Comparison of ENCODE assay signal across 18 cellular contexts in genomic region chr11:8368194-8368593, GRCh38.
A peak's percentile ranks its signal among the peaks of the same experiment; 100 is the strongest.
DNase-seq lines count a peak whose midpoint lies in the region; ATAC-seq, FAIRE-seq and TF ChIP-seq lines count a peak whose summit lies in the region.
"Had no signal": no experiment of that assay in that cellular context is flagged by ENCODE, and none has a peak within 500 bp of the region (broad histone marks: within the 10 kb centered on the region; RNA-seq: fewer than 3 reads in every experiment).

No MANE protein-coding gene starts in this region.

- no peak for TF ChIP-seq POLR2A in sigmoid colon (IDR thresholded peaks at IDR 0.05)
- TF ChIP-seq POLR2A in GM12891 (IDR thresholded peaks at IDR 0.05; ENCODE audit: low read depth, low read length) = no peak

- H3K9me3 ChIP-seq in SJCRH30 (replicated peaks) = no peaks in the 10 kb centered on the region
- no peaks in the 10 kb centered on the region for H3K9me3 ChIP-seq in sigmoid colon
- H3K9me3 ChIP-seq: BE2C, Caco-2 had no signal

- DNase-seq in activated effector memory CD4-positive, alpha-beta T cell treated with anti-CD3 and anti-CD28 coated beads, Interleukin-2, amount 50 U/mL, for 16 hours = peak; percentile 45
- DNase-seq in activated effector memory CD4-positive, alpha-beta T cell treated with Interleukin-2 at 50 U/mL for 16 hours = no peak
- DNase-seq in SJCRH30 (no peak), sigmoid colon (peak; percentile 24), GM12891 (ENCODE audit: insufficient read length, low spot score) (no peak)
- DNase-seq: 8988T; BE2C; C1 segment of cervical spinal cord; Caco-2; CD4-positive, CD25-positive, alpha-beta regulatory T cell; DMS153; DMS79; GDM1; HCEC 1CT had no signal

- no peak overlapping the region for H3K4me3 ChIP-seq in SJCRH30
- no peak overlapping the region for H3K4me3 ChIP-seq in sigmoid colon
- H3K4me3 ChIP-seq: GM23338 had no signal

- H3K36me3 ChIP-seq in SJCRH30 (no peaks in the 10 kb centered on the region), sigmoid colon (no peaks in the 10 kb centered on the region)
- H3K36me3 ChIP-seq: BE2C had no signal

- TF ChIP-seq CTCF in sigmoid colon (IDR thresholded peaks at IDR 0.05) = no peak

- WGBS in sigmoid colon, 2 donors = 80 to 82% methylated on average over 7 of the region's 7 CpGs

- no peak for TF ChIP-seq EP300 in sigmoid colon (IDR thresholded peaks at IDR 0.05)

- 0 out of 2 replicates have a peak overlapping the region, but pooled peaks have one; percentile 4 for H3K27ac ChIP-seq in SJCRH30
- H3K27ac ChIP-seq in sigmoid colon = no peak overlapping the region

- H3K27me3 ChIP-seq in SJCRH30 (no peaks in the 10 kb centered on the region), sigmoid colon (no peaks in the 10 kb centered on the region)
- H3K27me3 ChIP-seq: BE2C had no signal

- FAIRE-seq in GM12891 (lab: Jason Lieb, UNC) = no peak
- FAIRE-seq: H54 had no signal

- ATAC-seq in HG02623 (IDR thresholded peaks at IDR 0.05; ENCODE audit: unreplicated experiment) (no peak), HG02884 (IDR thresholded peaks at IDR 0.05; ENCODE audit: unreplicated experiment) (no peak)
- ATAC-seq: GM23338 had no signal

- intact Hi-C loops in sigmoid colon (cut with DNase I) = no loop called here

- H3K4me1 ChIP-seq in SJCRH30 (peaks cover 6% of the 10 kb centered on the region; the same call in 1 of the 2 replicates), sigmoid colon (no peaks in the 10 kb centered on the region)
- H3K4me1 ChIP-seq: BE2C, Caco-2 had no signal

TF ChIP-seq in GM12891, 5 proteins besides CTCF, POLR2A, EP300 and RAD21:
- no peak for TF ChIP-seq POLR2AphosphoS5 (IDR thresholded peaks at IDR 0.05; ENCODE audit: low read depth, low read length)
- TF ChIP-seq PAX5 (IDR thresholded peaks at IDR 0.05; ENCODE audit: insufficient read depth, low read length, severe bottlenecking) = no peak
- TF ChIP-seq SPI1 (IDR thresholded peaks at IDR 0.05; ENCODE audit: low read depth, low read length) = no peak
- TF ChIP-seq TAF1 (IDR thresholded peaks at IDR 0.05; ENCODE audit: low read depth, low read length) = no peak
- TF ChIP-seq POU2F2 (IDR thresholded peaks at IDR 0.05; ENCODE audit: low read depth, low read length) = no peak

Comparison
In these comparisons a context has a peak if more than half of its experiments do, and no peak if none do; other contexts are left out.
1. DNase-seq: peak in activated effector memory CD4-positive, alpha-beta T cell treated with anti-CD3 and anti-CD28 coated beads, Interleukin-2, amount 50 U/mL, for 16 hours (single experiment) and sigmoid colon (single experiment); none in activated effector memory CD4-positive, alpha-beta T cell treated with Interleukin-2 at 50 U/mL for 16 hours (single experiment), SJCRH30 (0 of 2) and GM12891 (single experiment).